ENCODE assay signal across 20 cellular contexts in genomic region chr7:78472519-78472918, GRCh38.
A peak's percentile ranks its signal among the peaks of the same experiment; 100 is the strongest.
DNase-seq lines count a peak whose midpoint lies in the region; TF ChIP-seq lines count a peak whose summit lies in the region.
"Had no signal": no experiment of that assay in that cellular context is flagged by ENCODE, and none has a peak within 500 bp of the region (broad histone marks: within the 10 kb centered on the region; RNA-seq: fewer than 3 reads in every experiment).

No MANE protein-coding gene starts in this region.

- no peak overlapping the region for H3K4me3 ChIP-seq in foreskin fibroblast (ENCODE audit: low read depth in 1 of 2, low read length in 2 of 2)
- H3K4me3 ChIP-seq: lower lobe of right lung, right lobe of liver, thoracic aorta had no signal

- DNase-seq in NCI-H82 (lab: John Stamatoyannopoulos, UW) (peak; percentile 26), NCI-H82 treated with DMSO at 0.1 percent for 48 hours (lab: John Stamatoyannopoulos, UW; ENCODE audit: unreplicated experiment) (no peak), amniotic epithelial cell (ENCODE audit: low read depth) (peak; percentile 82), foreskin fibroblast (peak; percentile 69 to 87), stromal cell of bone marrow (ENCODE audit: low read depth) (peak; percentile 10), NCI-H345 treated with DMSO at 0.1 percent for 48 hours (lab: John Stamatoyannopoulos, UW; ENCODE audit: unreplicated experiment) (no peak)
- DNase-seq in stimulated activated CD4-positive, alpha-beta T cell treated with anti-CD3 and anti-CD28 coated beads, Interleukin-15, amount 100 ng/mL, for 24 hours: no peak
- no peak for DNase-seq in activated CD8-positive, alpha-beta memory T cell treated with anti-CD3 and anti-CD28 coated beads, Interleukin-2, amount 50 U/mL, for 48 hours
- DNase-seq: activated CD4-positive, alpha-beta T cell treated with anti-CD3 and anti-CD28 coated beads for 1 hour; activated CD8-positive, alpha-beta memory T cell treated with anti-CD3 and anti-CD28 coated beads, Interleukin-2, amount 10 ng/mL, durations not matched to agents 7 days and 5 days; foreskin melanocyte; Karpas-422; lower lobe of right lung; NCI-H146; NCI-H510A treated with DMSO at 0.1 percent for 48 hours; right lobe of liver; stimulated activated CD4-positive, alpha-beta T cell treated with anti-CD3 and anti-CD28 coated beads, Interleukin-4, amount 100 ng/mL, for 1 hour; stimulated activated CD8-positive, alpha-beta memory T cell treated with anti-CD3 and anti-CD28 coated beads, Interleukin-4, amount 100 ng/mL, for 48 hours; T-helper 9 cell had no signal

- no peak for TF ChIP-seq CTCF in foreskin fibroblast (IDR thresholded peaks at IDR 0.05; ENCODE audit: low read depth, low read length)

Comparison
In these comparisons a context has a peak if more than half of its experiments do, and no peak if none do; other contexts are left out.
1. DNase-seq: peak in NCI-H82 (single experiment), amniotic epithelial cell (single experiment), foreskin fibroblast (2 of 2) and stromal cell of bone marrow (single experiment); none in NCI-H82 treated with DMSO at 0.1 percent for 48 hours (single experiment), stimulated activated CD4-positive, alpha-beta T cell treated with anti-CD3 and anti-CD28 coated beads, Interleukin-15, amount 100 ng/mL, for 24 hours (single experiment), activated CD8-positive, alpha-beta memory T cell treated with anti-CD3 and anti-CD28 coated beads, Interleukin-2, amount 50 U/mL, for 48 hours (single experiment) and NCI-H345 treated with DMSO at 0.1 percent for 48 hours (single experiment).